ENCODE assay signal across 13 cellular contexts in the genomic region with DNA sequence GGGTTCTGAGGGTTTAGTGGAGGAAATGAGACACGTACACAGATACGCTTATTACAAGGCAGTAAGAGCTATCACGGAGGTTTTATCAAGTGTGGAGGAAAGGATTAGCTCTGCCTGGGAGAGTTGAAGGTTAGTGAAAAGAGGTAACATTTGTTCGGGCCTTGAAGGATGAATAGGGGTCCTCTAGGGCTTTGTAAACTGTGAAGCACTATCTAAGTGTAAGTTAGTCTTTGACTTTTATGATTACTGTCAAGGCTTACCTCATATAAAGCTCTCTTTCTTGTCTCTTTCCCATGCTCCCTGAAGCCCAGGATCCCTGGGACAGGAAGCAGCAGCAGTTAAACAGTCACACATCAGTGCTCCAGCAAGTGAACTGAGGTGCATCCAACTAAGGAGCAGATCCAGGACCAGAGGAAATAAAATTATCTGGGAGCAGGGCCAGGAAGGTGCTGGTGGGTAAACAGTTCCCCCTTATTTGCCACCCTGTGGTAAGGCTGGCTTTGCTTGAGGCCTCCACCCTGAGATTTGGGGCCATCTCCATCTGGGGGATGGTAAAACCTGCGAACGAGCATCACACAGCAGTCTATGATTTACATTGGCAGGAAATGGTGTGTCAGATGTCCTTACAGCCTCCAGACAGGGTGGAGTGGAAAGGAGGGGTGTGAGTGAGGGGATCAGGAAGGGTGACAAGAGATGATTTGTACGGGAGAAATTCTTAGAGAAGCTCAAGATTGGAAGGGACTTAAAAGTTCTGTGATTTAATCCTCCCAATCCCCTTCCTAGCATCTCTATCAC. TPM values are rescaled to one million over a fixed set of nuclear protein-coding genes. Genes with fewer than 3 reads are reported as not detected.
DNase-seq lines count a peak whose midpoint lies in the region; ATAC-seq and TF ChIP-seq lines count a peak whose summit lies in the region.
"Had no signal": no experiment of that assay in that cellular context is flagged by ENCODE, and none has a peak within 500 bp of the region (broad histone marks: within the 10 kb centered on the region; RNA-seq: fewer than 3 reads in every experiment).

No MANE protein-coding gene starts in this region.

- no peaks in the 10 kb centered on the region for H3K36me3 ChIP-seq in neural progenitor cell
- H3K36me3 ChIP-seq: upper lobe of left lung had no signal

- H3K27ac Mint-ChIP-seq in brain (peak overlapping the region; percentile 13 to 79 (median 51)), neural progenitor cell (peak overlapping the region; percentile 97)
- H3K27ac Mint-ChIP-seq: activated naive CD8-positive, alpha-beta T cell treated with anti-CD3 and anti-CD28 coated beads, Interleukin-2, amount 10 ng/mL, durations not matched to agents 7 days and 5 days had no signal

- H3K36me3 Mint-ChIP-seq in brain (peaks cover 10% of the 10 kb centered on the region), neural progenitor cell (peaks cover 9% of the 10 kb centered on the region)
- H3K36me3 Mint-ChIP-seq: activated naive CD8-positive, alpha-beta T cell treated with anti-CD3 and anti-CD28 coated beads, Interleukin-2, amount 10 ng/mL, durations not matched to agents 7 days and 5 days had no signal

- no peaks in the 10 kb centered on the region for H3K79me2 ChIP-seq in neural progenitor cell (ENCODE audit: low read depth)

- H3K27ac ChIP-seq in neural progenitor cell: no peak overlapping the region
- H3K27ac ChIP-seq: upper lobe of left lung had no signal

- peak overlapping the region; percentile 13 for H3K4me2 ChIP-seq in neural progenitor cell

- H3K4me3 ChIP-seq in neural progenitor cell: no peak overlapping the region
- H3K4me3 ChIP-seq: upper lobe of left lung had no signal

- no peaks in the 10 kb centered on the region for H3K9me3 ChIP-seq in neural progenitor cell (ENCODE audit: low read depth)
- H3K9me3 ChIP-seq: upper lobe of left lung had no signal

- H3K9me3 Mint-ChIP-seq in brain: no peaks in the 10 kb centered on the region
- H3K9me3 Mint-ChIP-seq in neural progenitor cell: no peaks in the 10 kb centered on the region
- H3K9me3 Mint-ChIP-seq: activated naive CD8-positive, alpha-beta T cell treated with anti-CD3 and anti-CD28 coated beads, Interleukin-2, amount 10 ng/mL, durations not matched to agents 7 days and 5 days had no signal

- H3F3A ChIP-seq in neural progenitor cell (ENCODE audit: low read depth): no peaks in the 10 kb centered on the region

- H3K9ac ChIP-seq in neural progenitor cell: no peak overlapping the region

- H3K27me3 ChIP-seq in neural progenitor cell: no peaks in the 10 kb centered on the region
- H3K27me3 ChIP-seq: upper lobe of left lung had no signal

- H3K4me1 Mint-ChIP-seq in brain: peaks cover 20% of the 10 kb centered on the region
- peaks cover 28% of the 10 kb centered on the region for H3K4me1 Mint-ChIP-seq in neural progenitor cell

- H2AFZ ChIP-seq in neural progenitor cell (replicated peaks): no peak overlapping the region

- ATAC-seq in HG03135 (IDR thresholded peaks at IDR 0.05; ENCODE audit: unreplicated experiment): no peak

- H3K27me3 Mint-ChIP-seq in brain (peaks cover 4% of the 10 kb centered on the region), neural progenitor cell (ENCODE audit: insufficient read depth, low read depth) (peaks cover 4% of the 10 kb centered on the region)

- peaks cover 13% of the 10 kb centered on the region for H3K4me1 ChIP-seq in neural progenitor cell
- H3K4me1 ChIP-seq: upper lobe of left lung had no signal

- H3K4me3 Mint-ChIP-seq in brain (peak overlapping the region in 1 of 5 experiments; percentile 38), neural progenitor cell (peak overlapping the region; percentile 74)
- H3K4me3 Mint-ChIP-seq: activated naive CD8-positive, alpha-beta T cell treated with anti-CD3 and anti-CD28 coated beads, Interleukin-2, amount 10 ng/mL, durations not matched to agents 7 days and 5 days had no signal

- TF ChIP-seq CTCF in brain (conservative IDR thresholded peaks at IDR 0.05): no peak
- no peak for TF ChIP-seq CTCF in neural progenitor cell (IDR thresholded peaks at IDR 0.05)

- no peaks in the 10 kb centered on the region for H4K20me1 ChIP-seq in neural progenitor cell (ENCODE audit: low read depth)

- DNase-seq in NCI-H146 (lab: John Stamatoyannopoulos, UW): peak; percentile 22
- DNase-seq in NCI-H146 treated with DMSO at 0.1 percent for 48 hours (lab: John Stamatoyannopoulos, UW; ENCODE audit: unreplicated experiment): no peak
- DNase-seq in NCI-H2029 treated with DMSO at 0.1 percent for 48 hours (lab: John Stamatoyannopoulos, UW): peak; percentile 73
- DNase-seq in neural progenitor cell (ENCODE audit: low spot score): no peak
- no peak for DNase-seq in NCI-H524 treated with DMSO at 0.1 percent for 48 hours (lab: John Stamatoyannopoulos, UW)
- no peak for DNase-seq in SIG-M5 treated with dmso at 0.1 percent for 504 hours (lab: John Stamatoyannopoulos, UW; ENCODE audit: unreplicated experiment)
- DNase-seq: activated naive CD8-positive, alpha-beta T cell treated with anti-CD3 and anti-CD28 coated beads, Interleukin-2, amount 10 ng/mL, durations not matched to agents 7 days and 5 days; dermis blood vessel endothelial cell; DND-41; kidney; upper lobe of left lung had no signal

RNA-seq across cellular contexts. Expression of gene GVQW3, which starts 27.2 kb away (rescaled TPM):
- polyA plus RNA-seq in brain (ENCODE audit: insufficient read depth, low read depth, low replicate concordance): 7.5 TPM
- total RNA-seq in neural progenitor cell (ENCODE audit: low replicate concordance): 14.8 and 15.2 TPM in 2 replicates

RNA-seq across cellular contexts. Expression of gene THAP12, which starts 27.4 kb away (rescaled TPM):
- 14.0 TPM for polyA plus RNA-seq in brain (ENCODE audit: insufficient read depth, low read depth, low replicate concordance)
- total RNA-seq in neural progenitor cell (ENCODE audit: low replicate concordance): 64.2 and 112 TPM in 2 replicates

RNA-seq across cellular contexts. Expression of gene EMSY, which starts 36.5 kb away (rescaled TPM):
- 16.1 TPM for polyA plus RNA-seq in brain (ENCODE audit: insufficient read depth, low read depth, low replicate concordance)
- total RNA-seq in neural progenitor cell (ENCODE audit: low replicate concordance): 76.8 and 92.0 TPM in 2 replicates

Comparison
In these comparisons a context has a peak if more than half of its experiments do, and no peak if none do; other contexts are left out.
1. DNase-seq: peak in NCI-H146 (single experiment) and NCI-H2029 treated with DMSO at 0.1 percent for 48 hours (single experiment); none in NCI-H146 treated with DMSO at 0.1 percent for 48 hours (single experiment), neural progenitor cell (single experiment), NCI-H524 treated with DMSO at 0.1 percent for 48 hours (single experiment) and SIG-M5 treated with dmso at 0.1 percent for 504 hours (single experiment).